ENCODE assay signal across 15 cellular contexts in the genomic region with DNA sequence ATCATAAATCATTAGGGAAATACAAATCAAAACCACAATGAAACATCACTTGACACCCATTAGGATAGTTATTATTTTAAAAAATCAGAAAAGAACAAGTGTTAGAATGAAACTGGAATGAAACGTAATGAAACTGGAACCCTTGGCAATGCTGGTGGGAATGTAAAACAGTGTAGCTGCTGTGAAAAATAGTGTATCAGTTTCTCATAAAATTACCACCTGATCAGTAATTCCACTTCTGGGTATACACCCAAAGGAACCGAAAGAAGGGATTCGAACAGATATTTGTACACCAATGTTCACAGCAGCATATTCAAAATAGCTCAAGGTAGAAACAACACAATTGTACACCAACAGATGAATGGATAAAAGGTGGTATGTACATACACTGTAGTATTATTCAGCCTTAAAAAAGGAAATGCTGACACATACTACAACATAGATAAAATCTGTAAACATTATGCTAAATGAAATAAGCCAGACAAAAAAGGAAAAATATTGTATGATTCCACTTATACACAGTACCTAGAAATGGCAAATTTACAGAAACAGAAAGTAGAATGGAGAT.
"Had no signal": no experiment of that assay in that cellular context is flagged by ENCODE, and none has a peak within 500 bp of the region (broad histone marks: within the 10 kb centered on the region; RNA-seq: fewer than 3 reads in every experiment).

No MANE protein-coding gene starts in this region.

- H3K4me3 Mint-ChIP-seq: activated naive CD4-positive, alpha-beta T cell treated with anti-CD3 and anti-CD28 coated beads, Interleukin-2, amount 10 ng/mL, durations not matched to agents 7 days and 5 days; brain; nephron progenitor cell; stimulated activated naive B cell treated with anti-CD40 and anti-IgM and Interleukin-4, amounts not matched to agents 10 μg/mL and 1 μg/mL and 100 μg/mL, for 72 hours had no signal

- DNase-seq: activated CD4-positive, alpha-beta T cell treated with anti-CD3 and anti-CD28 coated beads for 1 hour; activated naive CD4-positive, alpha-beta T cell treated with anti-CD3 and anti-CD28 coated beads, Interleukin-2, amount 10 ng/mL, durations not matched to agents 7 days and 5 days; amniotic stem cell; cerebellar nuclear complex; dorsolateral prefrontal cortex; esophagus squamous epithelium; foreskin fibroblast; head of caudate nucleus; left lung; nephron progenitor cell; right lobe of liver; spleen; stimulated activated CD4-positive, alpha-beta T cell treated with anti-CD3 and anti-CD28 coated beads, Interleukin-1b, Interleukin-23, amount 100 ng/mL, for 48 hours; stimulated activated naive B cell treated with anti-CD40 and anti-IgM and Interleukin-4, amounts not matched to agents 10 μg/mL and 1 μg/mL and 100 μg/mL, for 72 hours had no signal

- ATAC-seq: left lung; right lobe of liver; stimulated activated naive B cell treated with anti-CD40 and anti-IgM and Interleukin-4, amounts not matched to agents 10 μg/mL and 1 μg/mL and 100 μg/mL, for 72 hours had no signal

- H3K4me1 Mint-ChIP-seq: brain, nephron progenitor cell had no signal

- H3K27ac Mint-ChIP-seq: activated naive CD4-positive, alpha-beta T cell treated with anti-CD3 and anti-CD28 coated beads, Interleukin-2, amount 10 ng/mL, durations not matched to agents 7 days and 5 days; brain; nephron progenitor cell; stimulated activated naive B cell treated with anti-CD40 and anti-IgM and Interleukin-4, amounts not matched to agents 10 μg/mL and 1 μg/mL and 100 μg/mL, for 72 hours had no signal

- H3K27me3 Mint-ChIP-seq: activated naive CD4-positive, alpha-beta T cell treated with anti-CD3 and anti-CD28 coated beads, Interleukin-2, amount 10 ng/mL, durations not matched to agents 7 days and 5 days; brain; stimulated activated naive B cell treated with anti-CD40 and anti-IgM and Interleukin-4, amounts not matched to agents 10 μg/mL and 1 μg/mL and 100 μg/mL, for 72 hours had no signal
